15 cellular contexts compared by ENCODE assay signal in genomic region chr2:241425368-241425767, GRCh38.
DNase-seq lines count a peak whose midpoint lies in the region; ATAC-seq and TF ChIP-seq lines count a peak whose summit lies in the region.
"Had no signal": no experiment of that assay in that cellular context is flagged by ENCODE, and none has a peak within 500 bp of the region (broad histone marks: within the 10 kb centered on the region; RNA-seq: fewer than 3 reads in every experiment).

No MANE protein-coding gene starts in this region.

- H3K4me3 Mint-ChIP-seq in glutamatergic neuron (ENCODE audit: unreplicated experiment): no peak overlapping the region
- H3K4me3 Mint-ChIP-seq: B cell; CD4-positive, alpha-beta T cell had no signal

- H3K36me3 Mint-ChIP-seq in glutamatergic neuron (ENCODE audit: unreplicated experiment): peaks cover 29% of the 10 kb centered on the region

- no peaks in the 10 kb centered on the region for H3K9me3 Mint-ChIP-seq in glutamatergic neuron (ENCODE audit: unreplicated experiment)

- peak overlapping the region; percentile 62 for H3K27ac Mint-ChIP-seq in glutamatergic neuron (ENCODE audit: unreplicated experiment)
- H3K27ac Mint-ChIP-seq: B cell; CD4-positive, alpha-beta T cell had no signal

- no peaks in the 10 kb centered on the region for H3K4me1 Mint-ChIP-seq in glutamatergic neuron (ENCODE audit: low read depth, unreplicated experiment)
- H3K4me1 Mint-ChIP-seq: B cell had no signal

- no peak for ATAC-seq in stimulated activated naive CD8-positive, alpha-beta T cell treated with anti-CD3 and anti-CD28 coated beads, Interleukin-15, Interleukin-2, amounts not matched to agents 100 U/mL and 50 U/mL, for 24 hours
- ATAC-seq: HCT116 had no signal

- TF ChIP-seq CTCF in glutamatergic neuron (IDR thresholded peaks at IDR 0.05; ENCODE audit: partially characterized antibody, unreplicated experiment): no peak

- no peak for DNase-seq in glutamatergic neuron
- peak; percentile 30 for DNase-seq in pons (ENCODE audit: low spot score)
- no peak for DNase-seq in retina
- DNase-seq in NCI-H2081 treated with DMSO at 0.1 percent for 48 hours (lab: John Stamatoyannopoulos, UW): no peak
- DNase-seq in NCI-H1436 treated with DMSO at 0.1 percent for 48 hours (lab: John Stamatoyannopoulos, UW): no peak
- DNase-seq in stimulated activated naive CD8-positive, alpha-beta T cell treated with anti-CD3 and anti-CD28 coated beads, Interleukin-15, Interleukin-2, amounts not matched to agents 100 U/mL and 50 U/mL, for 24 hours: no peak
- DNase-seq: C1 segment of cervical spinal cord; Calu3; CD4-positive, alpha-beta T cell; DMS 273 treated with DMSO at 0.1 percent for 48 hours; GM23248 had no signal

- peak overlapping the region; percentile 41 for H3K27ac ChIP-seq in angular gyrus (ENCODE audit: low read depth, low read length)
- H3K27ac ChIP-seq: GM23248, HL-60 had no signal

- H3K27me3 Mint-ChIP-seq in glutamatergic neuron (ENCODE audit: unreplicated experiment): peaks cover 4% of the 10 kb centered on the region
- H3K27me3 Mint-ChIP-seq: B cell; CD4-positive, alpha-beta T cell had no signal
